In genomic region chr17:17156107-17156506, GRCh38 we compare ENCODE assay signal across 13 cellular contexts. TPM values are rescaled to one million over a fixed set of nuclear protein-coding genes. Genes with fewer than 3 reads are reported as not detected.
DNase-seq lines count a peak whose midpoint lies in the region; ATAC-seq and TF ChIP-seq lines count a peak whose summit lies in the region.
"Had no signal": no experiment of that assay in that cellular context is flagged by ENCODE, and none has a peak within 500 bp of the region (broad histone marks: within the 10 kb centered on the region; RNA-seq: fewer than 3 reads in every experiment).

No MANE protein-coding gene starts in this region.

- H3K27me3 ChIP-seq in CD4-positive, alpha-beta T cell (ENCODE audit: control insufficient read depth, insufficient read depth, low read length), result no peaks in the 10 kb centered on the region
- no peaks in the 10 kb centered on the region for H3K27me3 ChIP-seq in MG63
- no peaks in the 10 kb centered on the region for H3K27me3 ChIP-seq in mesenchymal stem cell (ENCODE audit: control insufficient read depth in 1 of 2, insufficient read depth in 1 of 2, low read length in 2 of 2)

- in situ Hi-C loops in GM13977 (cut with MboI; ENCODE audit: low pct_unique_long_range_greater_than_20kb, low sequenced_read_pairs, unreplicated experiment), result no loop called here

- no peak overlapping the region for H3K14ac ChIP-seq in mesenchymal stem cell (ENCODE audit: low read length in 2 of 2)

- H3K36me3 ChIP-seq in MG63, result peaks cover 31% of the 10 kb centered on the region
- H3K36me3 ChIP-seq in mesenchymal stem cell (ENCODE audit: control insufficient read depth in 1 of 2, insufficient read depth in 2 of 2, low read depth in 1 of 2, low read length in 2 of 2), result peaks cover 69 to 83% of the 10 kb centered on the region in 2 experiments

- H2AFZ ChIP-seq in mesenchymal stem cell (ENCODE audit: low read depth, low read length), result no peak overlapping the region

- H3K36me3 Mint-ChIP-seq in CD4-positive, alpha-beta T cell (ENCODE audit: low read depth), result peaks cover 80% of the 10 kb centered on the region

- H4K8ac ChIP-seq in mesenchymal stem cell (ENCODE audit: low read length), result no peak overlapping the region

- peaks cover 29% of the 10 kb centered on the region for H3K79me1 ChIP-seq in mesenchymal stem cell (replicated peaks; ENCODE audit: low read length, poor library complexity, severe bottlenecking)

- H3K9me3 ChIP-seq in CD4-positive, alpha-beta T cell (ENCODE audit: control insufficient read depth, low read length), result no peaks in the 10 kb centered on the region
- H3K9me3 ChIP-seq in MG63 (no peaks in the 10 kb centered on the region), mesenchymal stem cell (ENCODE audit: control insufficient read depth, low read length) (no peaks in the 10 kb centered on the region)

- CTCF ChIA-PET in CD4-positive, alpha-beta T cell (lab: Charles Lee), result interaction anchor here (0.6 to 1.4 kb wide), 3 partner anchors 14 to 164 kb away, joined by 3 to 7 read pairs (median 3); no protein-coding TSS in a partner anchor

- H3K4me3 ChIP-seq in MG63 (no peak overlapping the region), cardiac fibroblast (replicated peaks in 1 of 2; ENCODE audit: low read depth in 2 of 2, low read length in 2 of 2) (no peak overlapping the region), mesenchymal stem cell (ENCODE audit: insufficient read depth in 1 of 2, low read depth in 1 of 2, low read length in 2 of 2) (no peak overlapping the region)

- H3K9ac ChIP-seq in mesenchymal stem cell (ENCODE audit: low read length), result peak overlapping the region; percentile 72

- H3K4me1 ChIP-seq in mesenchymal stem cell (ENCODE audit: control insufficient read depth, insufficient read depth, low read depth, low read length), result peaks cover 44% of the 10 kb centered on the region

- peaks cover 48% of the 10 kb centered on the region for H3K4me1 Mint-ChIP-seq in CD4-positive, alpha-beta T cell (ENCODE audit: low read depth)

- no peak for TF ChIP-seq CTCF in CD4-positive, alpha-beta T cell (IDR thresholded peaks at IDR 0.05)
- TF ChIP-seq CTCF in cardiac fibroblast (IDR thresholded peaks at IDR 0.05; ENCODE audit: low read depth, low read length) (no peak), GM13977 (IDR thresholded peaks at IDR 0.05; ENCODE audit: extremely low read depth, insufficient read depth, missing control alignments) (no peak)

- H3K27ac Mint-ChIP-seq in CD4-positive, alpha-beta T cell, result peak overlapping the region; percentile 81

- no peak overlapping the region for H3K18ac ChIP-seq in mesenchymal stem cell (ENCODE audit: low read depth in 1 of 2, low read length in 2 of 2)

- H2AK5ac ChIP-seq in mesenchymal stem cell (ENCODE audit: low read length, severe bottlenecking), result no peak overlapping the region

- H2BK12ac ChIP-seq in mesenchymal stem cell (ENCODE audit: low read length in 2 of 2), result no peak overlapping the region

- H3K23ac ChIP-seq in mesenchymal stem cell (ENCODE audit: low read length in 2 of 2), result no peak overlapping the region

- H3K9me3 Mint-ChIP-seq in CD4-positive, alpha-beta T cell, result no peaks in the 10 kb centered on the region
- H3K9me3 Mint-ChIP-seq: CD4-positive, alpha-beta memory T cell; stimulated activated naive CD8-positive, alpha-beta T cell treated with anti-CD3 and anti-CD28 coated beads, Interleukin-15, amount 100 ng/mL, for 72 hours had no signal

- POLR2A ChIA-PET in CD4-positive, alpha-beta T cell (lab: Charles Lee), result interaction anchor here (1.1 to 1.6 kb wide), 4 partner anchors 19 to 124 kb away, joined by 3 to 10 read pairs (median 6); no protein-coding TSS in a partner anchor

- H4K91ac ChIP-seq in mesenchymal stem cell (ENCODE audit: low read length), result no peak overlapping the region

- WGBS in mesenchymal stem cell, result 90% methylated on average over 4 of the region's 4 CpGs

- H2BK15ac ChIP-seq in mesenchymal stem cell (ENCODE audit: low read depth, poor library complexity, severe bottlenecking), result no peak overlapping the region

- H3K27ac ChIP-seq in CD4-positive, alpha-beta T cell (ENCODE audit: low read depth, low read length), result no peak overlapping the region
- peak overlapping the region; percentile 62 for H3K27ac ChIP-seq in mesenchymal stem cell (ENCODE audit: low read length, poor library complexity, severe bottlenecking)

- no peak overlapping the region for H2BK120ac ChIP-seq in mesenchymal stem cell (ENCODE audit: low read depth, low read length)

- no peak overlapping the region for H3K4me2 ChIP-seq in mesenchymal stem cell (ENCODE audit: low read length, poor library complexity, severe bottlenecking)

- no peak overlapping the region for H2BK5ac ChIP-seq in mesenchymal stem cell (ENCODE audit: low read depth, low read length, poor library complexity, severe bottlenecking)

- H3K4ac ChIP-seq in mesenchymal stem cell (ENCODE audit: low read depth in 1 of 2, low read length in 2 of 2), result no peak overlapping the region

- no peak for ATAC-seq in CD4-positive, alpha-beta T cell (ENCODE audit: poor library complexity)
- no peak for ATAC-seq in GM18870 (IDR thresholded peaks at IDR 0.05; ENCODE audit: unreplicated experiment)
- no peak for ATAC-seq in GM18907 (IDR thresholded peaks at IDR 0.05; ENCODE audit: unreplicated experiment)
- ATAC-seq: Right ventricle myocardium inferior; stimulated activated naive CD8-positive, alpha-beta T cell treated with anti-CD3 and anti-CD28 coated beads, Interleukin-15, amount 100 ng/mL, for 72 hours had no signal

- H3K27me3 Mint-ChIP-seq in CD4-positive, alpha-beta T cell, result no peaks in the 10 kb centered on the region
- H3K27me3 Mint-ChIP-seq: CD4-positive, alpha-beta memory T cell; stimulated activated naive CD8-positive, alpha-beta T cell treated with anti-CD3 and anti-CD28 coated beads, Interleukin-15, amount 100 ng/mL, for 72 hours had no signal

- DNase-seq in CD4-positive, alpha-beta T cell, result no peak
- peak; percentile 80 for DNase-seq in MG63
- peak; percentile 68 to 88 for DNase-seq in cardiac fibroblast (ENCODE audit: low read depth in 2 of 2)
- DNase-seq in mesenchymal stem cell, result no peak
- no peak for DNase-seq in NCI-H2227 treated with DMSO at 0.1 percent for 48 hours (lab: John Stamatoyannopoulos, UW)
- no peak for DNase-seq in GM13977 (ENCODE audit: low spot score)
- DNase-seq: CD4-positive, alpha-beta memory T cell; NCI-H510A; posterior cingulate gyrus; stimulated activated naive CD8-positive, alpha-beta T cell treated with anti-CD3 and anti-CD28 coated beads, Interleukin-15, amount 100 ng/mL, for 72 hours had no signal

- intact Hi-C loops in CD4-positive, alpha-beta T cell (cut with DNase I, micrococcal nuclease), result loop anchor here in 1 of 2 experiments (10.0 kb wide), 1 partner anchor 49 kb away; the partner anchor contains the start of gene PLD6

- no peak overlapping the region for H3K4me3 Mint-ChIP-seq in CD4-positive, alpha-beta T cell
- H3K4me3 Mint-ChIP-seq: stimulated activated naive CD8-positive, alpha-beta T cell treated with anti-CD3 and anti-CD28 coated beads, Interleukin-15, amount 100 ng/mL, for 72 hours had no signal

RNA-seq across cellular contexts. Expression of gene PLD6, which starts 50.0 kb away (rescaled TPM):
- total RNA-seq in CD4-positive, alpha-beta T cell, result 1 to 10 TPM; 7.1 to 7.5 TPM
- 3.0 and 6.6 TPM in 2 replicates for total RNA-seq in MG63 (2014; rRNA removed; shearing (Covaris generic); ENCODE audit: low replicate concordance)
- polyA plus RNA-seq in mesenchymal stem cell (2013, experiment 1 of 2), result 0.11 TPM
- polyA plus RNA-seq in mesenchymal stem cell (2013, experiment 2 of 2), result 0.05 TPM

Comparison
In these comparisons a context has a peak if more than half of its experiments do, and no peak if none do; other contexts are left out.
1. DNase-seq: peak in MG63 (single experiment) and cardiac fibroblast (2 of 2); none in CD4-positive, alpha-beta T cell (0 of 10), mesenchymal stem cell (single experiment), NCI-H2227 treated with DMSO at 0.1 percent for 48 hours (single experiment) and GM13977 (single experiment).